9 cellular contexts compared by ENCODE assay signal in the genomic region with DNA sequence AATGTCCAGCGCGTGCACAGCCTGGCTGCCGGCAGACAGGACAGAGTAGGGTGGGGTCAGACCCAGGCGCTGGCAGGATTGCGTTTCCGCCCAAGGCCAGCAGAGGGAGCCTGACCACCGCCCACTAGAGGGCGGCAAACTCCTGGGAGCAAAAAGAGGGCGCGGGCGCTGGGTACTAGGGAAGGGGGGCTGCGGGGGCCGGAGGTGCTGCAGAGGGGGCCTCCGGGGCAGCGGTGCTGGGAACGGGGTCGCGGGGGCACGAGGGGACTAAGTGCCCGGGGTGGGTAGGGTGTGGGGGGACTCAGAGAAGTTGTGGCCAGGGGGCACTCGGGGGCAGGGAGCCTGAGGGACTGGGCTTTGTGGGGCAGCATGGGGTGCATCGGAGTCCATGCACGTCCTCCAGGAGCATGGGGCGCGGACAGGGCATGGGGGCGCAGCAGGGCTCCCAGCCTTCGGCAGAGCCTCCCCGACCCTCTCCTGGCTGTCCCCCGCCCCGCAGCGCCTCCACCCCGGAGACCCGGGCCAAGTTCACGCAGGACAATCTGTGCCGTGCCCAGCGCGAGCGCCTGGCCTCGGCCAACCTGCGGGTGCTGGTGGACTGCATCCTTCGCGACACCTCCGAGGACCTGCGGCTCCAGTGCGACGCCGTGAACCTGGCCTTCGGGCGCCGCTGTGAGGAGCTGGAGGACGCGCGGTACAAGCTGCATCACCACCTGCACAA. TPM values are rescaled to one million over a fixed set of nuclear protein-coding genes. Genes with fewer than 3 reads are reported as not detected.
DNase-seq lines count a peak whose midpoint lies in the region; TF ChIP-seq lines count a peak whose summit lies in the region.
"Had no signal": no experiment of that assay in that cellular context is flagged by ENCODE, and none has a peak within 500 bp of the region (broad histone marks: within the 10 kb centered on the region; RNA-seq: fewer than 3 reads in every experiment).

No MANE protein-coding gene starts in this region.

- no peaks in the 10 kb centered on the region for H3K27me3 ChIP-seq in Loucy (ENCODE audit: insufficient read depth, low read length, poor library complexity, severe bottlenecking)
- peaks cover 35% of the 10 kb centered on the region for H3K27me3 ChIP-seq in WERI-Rb-1 (ENCODE audit: insufficient read depth, low read depth, severe bottlenecking)
- H3K27me3 ChIP-seq in testis, result no peaks in the 10 kb centered on the region

- H2AFZ ChIP-seq in Loucy (ENCODE audit: low read length), result no peak overlapping the region

- no peaks in the 10 kb centered on the region for H3K79me2 ChIP-seq in Loucy (ENCODE audit: insufficient read depth, low read length)

- H3K4me2 ChIP-seq in Loucy (ENCODE audit: low read depth, low read length, poor library complexity, severe bottlenecking), result no peak overlapping the region

- no peak overlapping the region for H3K4me3 ChIP-seq in HEK293 (ENCODE audit: low read depth, low read length)
- H3K4me3 ChIP-seq in Loucy (ENCODE audit: low read length, poor library complexity, severe bottlenecking), result no peak overlapping the region
- no peak overlapping the region for H3K4me3 ChIP-seq in WERI-Rb-1 (ENCODE audit: low read depth, low read length)
- H3K4me3 ChIP-seq in cardiac fibroblast (replicated peaks in 1 of 2; ENCODE audit: low read depth in 2 of 2, low read length in 2 of 2), result no peak overlapping the region
- H3K4me3 ChIP-seq in testis, result no peak overlapping the region

- WGBS in testis, 2 donors, result 48 to 66% methylated on average over 12 to 40 of the region's 53 CpGs

- POLR2A ChIA-PET in HEK293 (lab: Yijun Ruan, JAX), result no interaction called here

- peak; percentile 90 for TF ChIP-seq CTCF in HEK293 (tag by site-specific recombination; IDR thresholded peaks at IDR 0.05)
- TF ChIP-seq CTCF in Loucy (conservative IDR thresholded peaks at IDR 0.05; ENCODE audit: low read length), result peak; percentile 87
- TF ChIP-seq CTCF in WERI-Rb-1 (IDR thresholded peaks at IDR 0.05; ENCODE audit: low read depth, low read length), result peak; percentile 97
- peak; percentile 65 for TF ChIP-seq CTCF in cardiac fibroblast (IDR thresholded peaks at IDR 0.05; ENCODE audit: low read depth, low read length)
- peak in 2 of 3 experiments; percentile 58 to 71 for TF ChIP-seq CTCF in testis (IDR thresholded peaks at IDR 0.05)

- no peaks in the 10 kb centered on the region for H3F3A ChIP-seq in Loucy (ENCODE audit: low read depth)

- H3K36me3 ChIP-seq in HEK293 (ENCODE audit: control insufficient read depth in 2 of 2, insufficient read depth in 1 of 2, low read length in 2 of 2), result no peaks in the 10 kb centered on the region
- H3K36me3 ChIP-seq in Loucy (ENCODE audit: insufficient read depth, low read length), result no peaks in the 10 kb centered on the region
- no peaks in the 10 kb centered on the region for H3K36me3 ChIP-seq in WERI-Rb-1
- no peaks in the 10 kb centered on the region for H3K36me3 ChIP-seq in testis (ENCODE audit: low read depth, missing control alignments)

- CTCF ChIA-PET in HEK293 (lab: Yijun Ruan, JAX), result interaction anchor here (0.7 to 9.8 kb wide), 12 partner anchors 9 to 357 kb away, joined by 3 to 86 read pairs (median 4); no protein-coding TSS in a partner anchor

- no peaks in the 10 kb centered on the region for H3K9me2 ChIP-seq in Loucy (replicated peaks; ENCODE audit: low read depth, low read length)

- TF ChIP-seq POLR2A in testis (IDR thresholded peaks at IDR 0.05), result no peak

- intact Hi-C loops in testis (cut with DNase I; ENCODE audit: low total_unique reads), result no loop called here

- peak; percentile 43 to 51 for DNase-seq in NCI-H524 (lab: John Stamatoyannopoulos, UW)
- no peak for DNase-seq in NCI-H524 treated with DMSO at 0.1 percent for 48 hours (lab: John Stamatoyannopoulos, UW)
- peak; percentile 79 for DNase-seq in WERI-Rb-1
- peak; percentile 9 to 26 for DNase-seq in cardiac fibroblast (ENCODE audit: low read depth in 2 of 2)
- DNase-seq in lung microvascular endothelial cell (ENCODE audit: low read depth in 2 of 2), result peak; percentile 40 to 63
- no peak for DNase-seq in testis

- H3K27ac ChIP-seq in HEK293 (ENCODE audit: extremely low read depth, low read depth, low read length) (no peak overlapping the region), WERI-Rb-1 (no peak overlapping the region), testis (no peak overlapping the region)

- H3K9me3 ChIP-seq in HEK293 (ENCODE audit: control insufficient read depth, insufficient read depth, low read depth, low read length) (no peaks in the 10 kb centered on the region), Loucy (ENCODE audit: insufficient read depth, low read depth, low read length) (no peaks in the 10 kb centered on the region), WERI-Rb-1 (ENCODE audit: severe bottlenecking) (no peaks in the 10 kb centered on the region), testis (no peaks in the 10 kb centered on the region)

- H3K9ac ChIP-seq in Loucy (ENCODE audit: low read depth, low read length, poor library complexity, severe bottlenecking), result no peak overlapping the region

- H3K4me1 ChIP-seq in HEK293 (ENCODE audit: control insufficient read depth, insufficient read depth, low read length), result no peaks in the 10 kb centered on the region
- no peaks in the 10 kb centered on the region for H3K4me1 ChIP-seq in Loucy (ENCODE audit: insufficient read depth, low read length, poor library complexity, severe bottlenecking)
- H3K4me1 ChIP-seq in testis, result no peaks in the 10 kb centered on the region

- no peaks in the 10 kb centered on the region for H4K20me1 ChIP-seq in Loucy (ENCODE audit: insufficient read depth, low read length, poor library complexity, severe bottlenecking)

TF ChIP-seq in HEK293, 187 proteins besides CTCF, POLR2A, EP300 and RAD21 (continues in another document):
- TF ChIP-seq ZFHX2 (tag by site-specific recombination; conservative IDR thresholded peaks at IDR 0.05) (0 out of 2 replicates have a peak, but pooled peaks have one; percentile 24), ZNF274 (IDR thresholded peaks at IDR 0.05; ENCODE audit: low read length) (no peak), ZNF274 (tag by site-specific recombination; IDR thresholded peaks at IDR 0.05; ENCODE audit: borderline replicate concordance) (no peak), ZBTB8A (tag by site-specific recombination; IDR thresholded peaks at IDR 0.05) (peak; percentile 95), KLF9 (tag by site-specific recombination; IDR thresholded peaks at IDR 0.05; ENCODE audit: low read depth) (0 out of 2 replicates have a peak, but pooled peaks have one; percentile 40), ZNF701 (tag by site-specific recombination; IDR thresholded peaks at IDR 0.05) (no peak), ZNF654 (tag by site-specific recombination; IDR thresholded peaks at IDR 0.05; ENCODE audit: low read depth) (peak; percentile 66), IKZF3 (tag by site-specific recombination; IDR thresholded peaks at IDR 0.05) (no peak), SP3 (tag by site-specific recombination; IDR thresholded peaks at IDR 0.05) (0 out of 2 replicates have a peak, but pooled peaks have one; percentile 13)
- TF ChIP-seq, protein P1, sequence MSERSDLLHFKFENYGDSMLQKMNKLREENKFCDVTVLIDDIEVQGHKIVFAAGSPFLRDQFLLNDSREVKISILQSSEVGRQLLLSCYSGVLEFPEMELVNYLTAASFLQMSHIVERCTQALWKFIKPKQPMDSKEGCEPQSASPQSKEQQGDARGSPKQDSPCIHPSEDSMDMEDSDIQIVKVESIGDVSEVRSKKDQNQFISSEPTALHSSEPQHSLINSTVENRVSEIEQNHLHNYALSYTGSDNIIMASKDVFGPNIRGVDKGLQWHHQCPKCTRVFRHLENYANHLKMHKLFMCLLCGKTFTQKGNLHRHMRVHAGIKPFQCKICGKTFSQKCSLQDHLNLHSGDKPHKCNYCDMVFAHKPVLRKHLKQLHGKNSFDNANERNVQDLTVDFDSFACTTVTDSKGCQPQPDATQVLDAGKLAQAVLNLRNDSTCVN (tag by site-specific recombination; optimal IDR thresholded peaks at IDR 0.05), result peak; percentile 25
- TF ChIP-seq, protein P2, sequence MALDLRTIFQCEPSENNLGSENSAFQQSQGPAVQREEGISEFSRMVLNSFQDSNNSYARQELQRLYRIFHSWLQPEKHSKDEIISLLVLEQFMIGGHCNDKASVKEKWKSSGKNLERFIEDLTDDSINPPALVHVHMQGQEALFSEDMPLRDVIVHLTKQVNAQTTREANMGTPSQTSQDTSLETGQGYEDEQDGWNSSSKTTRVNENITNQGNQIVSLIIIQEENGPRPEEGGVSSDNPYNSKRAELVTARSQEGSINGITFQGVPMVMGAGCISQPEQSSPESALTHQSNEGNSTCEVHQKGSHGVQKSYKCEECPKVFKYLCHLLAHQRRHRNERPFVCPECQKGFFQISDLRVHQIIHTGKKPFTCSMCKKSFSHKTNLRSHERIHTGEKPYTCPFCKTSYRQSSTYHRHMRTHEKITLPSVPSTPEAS (tag by site-specific recombination; IDR thresholded peaks at IDR 0.05), result no peak
- TF ChIP-seq, protein P3, sequence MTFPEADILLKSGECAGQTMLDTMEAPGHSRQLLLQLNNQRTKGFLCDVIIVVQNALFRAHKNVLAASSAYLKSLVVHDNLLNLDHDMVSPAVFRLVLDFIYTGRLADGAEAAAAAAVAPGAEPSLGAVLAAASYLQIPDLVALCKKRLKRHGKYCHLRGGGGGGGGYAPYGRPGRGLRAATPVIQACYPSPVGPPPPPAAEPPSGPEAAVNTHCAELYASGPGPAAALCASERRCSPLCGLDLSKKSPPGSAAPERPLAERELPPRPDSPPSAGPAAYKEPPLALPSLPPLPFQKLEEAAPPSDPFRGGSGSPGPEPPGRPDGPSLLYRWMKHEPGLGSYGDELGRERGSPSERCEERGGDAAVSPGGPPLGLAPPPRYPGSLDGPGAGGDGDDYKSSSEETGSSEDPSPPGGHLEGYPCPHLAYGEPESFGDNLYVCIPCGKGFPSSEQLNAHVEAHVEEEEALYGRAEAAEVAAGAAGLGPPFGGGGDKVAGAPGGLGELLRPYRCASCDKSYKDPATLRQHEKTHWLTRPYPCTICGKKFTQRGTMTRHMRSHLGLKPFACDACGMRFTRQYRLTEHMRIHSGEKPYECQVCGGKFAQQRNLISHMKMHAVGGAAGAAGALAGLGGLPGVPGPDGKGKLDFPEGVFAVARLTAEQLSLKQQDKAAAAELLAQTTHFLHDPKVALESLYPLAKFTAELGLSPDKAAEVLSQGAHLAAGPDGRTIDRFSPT (tag by site-specific recombination; IDR thresholded peaks at IDR 0.05), result 0 out of 2 replicates have a peak, but pooled peaks have one; percentile 22

RNA-seq across cellular contexts. Expression of a gene that starts 3.2 kb away (rescaled TPM):
- total RNA-seq in lung microvascular endothelial cell (not detected in 2 replicates), testis (10 to 100 TPM; 11.5 to 23.5 TPM)
- polyA plus RNA-seq in testis (ENCODE audit: insufficient read depth, low read depth, low replicate concordance), result 25.3 TPM
- polyA plus RNA-seq: neural cell had no signal

Comparison
In these comparisons a context has a peak if more than half of its experiments do, and no peak if none do; other contexts are left out.
1. DNase-seq: peak in NCI-H524 (2 of 2), WERI-Rb-1 (single experiment), cardiac fibroblast (2 of 2) and lung microvascular endothelial cell (2 of 2); none in NCI-H524 treated with DMSO at 0.1 percent for 48 hours (single experiment) and testis (single experiment).
2. RNA of a gene that starts 3.2 kb away (total RNA-seq): 11.5 to 23.5 TPM in testis; not detected in lung microvascular endothelial cell; every median in the first group is over 10 times any median in the second.
3. Peak in every context shown above with its lines, with median percentiles within 50 percentile points of each other: CTCF ChIP-seq.